Comparison of ENCODE assay signal across 7 cellular contexts in genomic region chr5:96702503-96703383, GRCh38. TPM values are rescaled to one million over a fixed set of nuclear protein-coding genes. Genes with fewer than 3 reads are reported as not detected.
DNase-seq lines count a peak whose midpoint lies in the region; ATAC-seq lines count a peak whose summit lies in the region.

No MANE protein-coding gene starts in this region.

- DNase-seq in NCI-H2171 treated with DMSO at 0.1 percent for 48 hours (lab: John Stamatoyannopoulos, UW) (peak; percentile 58), cortex of kidney (lab: John Stamatoyannopoulos, UW) (peak; percentile 47), left lobe of liver (ENCODE audit: low spot score) (peak; percentile 95)
- peak; percentile 56 to 75 for DNase-seq in activated CD4-positive, alpha-beta T cell treated with anti-CD3 and anti-CD28 coated beads, Interleukin-2, amount 50 U/mL, for 24 hours (ENCODE audit: low read depth in 1 of 2, low spot score in 1 of 2)
- DNase-seq in stimulated activated CD4-positive, alpha-beta T cell treated with anti-CD3 and anti-CD28 coated beads, Interleukin-1b, Interleukin-23, amount 100 ng/mL, for 4 hours (ENCODE audit: low read depth in 2 of 2): peak; percentile 70 to 73

- peak; percentile 67 for ATAC-seq in GM18511 (IDR thresholded peaks at IDR 0.05; ENCODE audit: unreplicated experiment)
- ATAC-seq in HG02870 (IDR thresholded peaks at IDR 0.05; ENCODE audit: unreplicated experiment): peak; percentile 59
- ATAC-seq in left lobe of liver: peak; percentile 96

RNA-seq across cellular contexts. Expression of gene CAST, which starts 40.6 kb away (rescaled TPM):
- 84.4 TPM for total RNA-seq in left lobe of liver

Comparison
In these comparisons a context has a peak if more than half of its experiments do, and no peak if none do; other contexts are left out.
1. Peak in every context shown above with its lines: DNase-seq and ATAC-seq.